Comparison of ENCODE assay signal across 18 cellular contexts in the genomic region with DNA sequence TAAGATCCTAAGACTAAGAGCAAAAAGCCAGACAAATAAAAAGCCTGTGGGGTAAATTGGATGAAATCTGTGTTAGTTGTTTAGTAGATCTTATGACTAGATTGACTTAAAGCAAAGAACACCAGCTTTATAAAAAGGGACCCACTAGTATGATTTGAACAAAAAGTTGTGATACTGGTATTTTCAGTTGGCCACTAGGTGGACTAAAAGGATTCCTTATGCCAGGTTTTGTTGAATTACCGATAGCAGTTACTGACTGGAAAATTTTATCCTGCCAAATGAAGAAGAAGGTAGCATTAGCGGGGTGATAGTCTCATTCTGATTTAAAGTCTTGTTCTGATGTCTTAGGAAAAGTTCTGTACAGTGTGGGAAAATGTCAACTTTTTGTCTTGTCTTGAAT. TPM values are rescaled to one million over a fixed set of nuclear protein-coding genes. Genes with fewer than 3 reads are reported as not detected.
DNase-seq lines count a peak whose midpoint lies in the region; TF ChIP-seq lines count a peak whose summit lies in the region.
"Had no signal": no experiment of that assay in that cellular context is flagged by ENCODE, and none has a peak within 500 bp of the region (broad histone marks: within the 10 kb centered on the region; RNA-seq: fewer than 3 reads in every experiment).

No MANE protein-coding gene starts in this region.

- in situ Hi-C loops in KBM-7 (cut with MboI; ENCODE audit: low pct_unique_long_range_greater_than_20kb, low sequenced_read_pairs) = no loop called here

- no peaks in the 10 kb centered on the region for H3K9me3 Mint-ChIP-seq in Calu3 (ENCODE audit: low read depth, unreplicated experiment)
- H3K9me3 Mint-ChIP-seq: activated T-helper 17 cell treated with anti-CD3 and anti-CD28 coated beads, Interleukin-2, amount 50 U/mL, for 72 hours; T-cell had no signal

- no peak overlapping the region for H3K27ac Mint-ChIP-seq in Calu3 (ENCODE audit: unreplicated experiment)
- H3K27ac Mint-ChIP-seq: activated T-helper 17 cell treated with anti-CD3 and anti-CD28 coated beads, Interleukin-2, amount 50 U/mL, for 72 hours; T-cell had no signal

- no peak overlapping the region for H3K4me3 Mint-ChIP-seq in Calu3 (ENCODE audit: low read depth, unreplicated experiment)
- H3K4me3 Mint-ChIP-seq: activated T-helper 17 cell treated with anti-CD3 and anti-CD28 coated beads, Interleukin-2, amount 50 U/mL, for 72 hours; T-cell had no signal

- no peaks in the 10 kb centered on the region for H3K36me3 Mint-ChIP-seq in Calu3 (ENCODE audit: insufficient read depth, unreplicated experiment)
- H3K36me3 Mint-ChIP-seq: T-cell had no signal

- no peaks in the 10 kb centered on the region for H3K27me3 Mint-ChIP-seq in Calu3 (ENCODE audit: unreplicated experiment)
- H3K27me3 Mint-ChIP-seq: T-cell had no signal

- DNase-seq in NCI-H2171 treated with DMSO at 0.1 percent for 48 hours (lab: John Stamatoyannopoulos, UW) (peak; percentile 0), NCI-H2171 (lab: John Stamatoyannopoulos, UW) (no peak), KBM-7 (peak; percentile 62), cerebellar cortex (ENCODE audit: low spot score) (peak; percentile 11), myocyte (ENCODE audit: low read depth) (peak; percentile 25), SW480 (ENCODE audit: low spot score) (no peak), putamen (ENCODE audit: low spot score) (no peak), Calu3 (no peak)
- DNase-seq: activated CD4-positive, alpha-beta T cell treated with anti-CD3 and anti-CD28 coated beads for 4 hours; IMR-90; NCI-H1694; pancreas; stimulated activated CD4-positive, alpha-beta T cell treated with anti-CD3 and anti-CD28 coated beads, Interleukin-15, amount 100 ng/mL, for 24 hours; T-cell had no signal

- CTCF ChIA-PET in Calu3 (lab: Charles Lee) = no interaction called here

- H3K4me1 Mint-ChIP-seq in Calu3 (ENCODE audit: low read depth, unreplicated experiment) = no peaks in the 10 kb centered on the region
- H3K4me1 Mint-ChIP-seq: activated T-helper 17 cell treated with anti-CD3 and anti-CD28 coated beads, Interleukin-2, amount 50 U/mL, for 72 hours had no signal

- TF ChIP-seq CTCF in Calu3 (IDR thresholded peaks at IDR 0.05; ENCODE audit: unreplicated experiment) = no peak

- intact Hi-C loops in Calu3 (cut with micrococcal nuclease; ENCODE audit: unreplicated experiment) = no loop called here

- no TSS peak for BruUV-seq in Calu3 (replicated peaks; lab: Mats Ljungman, UMichigan)

RNA-seq across cellular contexts. Expression of gene SRY, which starts 12.8 kb away (rescaled TPM):
- total RNA-seq in myocyte (not detected in 2 replicates), Calu3 (2022) (not detected in 2 replicates)
- 0.40 TPM for polyA plus RNA-seq in myocyte (2012)
- total RNA-seq: A673; activated T-helper 17 cell treated with anti-CD3 and anti-CD28 coated beads, Interleukin-2, amount 50 U/mL, for 72 hours; IMR-90; mesenteric fat pad; pancreas; T-cell; ureter had no signal
- polyA plus RNA-seq: IMR-90 had no signal

RNA-seq across cellular contexts. Expression of gene RPS4Y1, which starts 41.2 kb away (rescaled TPM):
- total RNA-seq in myocyte (281 and 297 TPM in 2 replicates), Calu3 (2022) (not detected in 2 replicates)
- 351 TPM for polyA plus RNA-seq in myocyte (2012)
- total RNA-seq: A673, IMR-90, mesenteric fat pad, ureter had no signal
- polyA plus RNA-seq: IMR-90 had no signal

Comparison
In these comparisons a context has a peak if more than half of its experiments do, and no peak if none do; other contexts are left out.
1. DNase-seq: peak in NCI-H2171 treated with DMSO at 0.1 percent for 48 hours (single experiment), KBM-7 (single experiment), cerebellar cortex (single experiment) and myocyte (single experiment); none in NCI-H2171 (single experiment), SW480 (single experiment), putamen (single experiment) and Calu3 (single experiment).